ENCODE assay signal across 3 cellular contexts in genomic region chr2:241051578-241052487, GRCh38.
TF ChIP-seq lines count a peak whose summit lies in the region.

No MANE protein-coding gene starts in this region.

TF ChIP-seq in SK-N-SH, 30 proteins besides CTCF, POLR2A, EP300 and RAD21:
- no peak for TF ChIP-seq RXRA (IDR thresholded peaks at IDR 0.05; ENCODE audit: borderline replicate concordance, low read depth)
- TF ChIP-seq FOXM1 (IDR thresholded peaks at IDR 0.05; ENCODE audit: low read depth) = no peak
- TF ChIP-seq EZH2phosphoT487 (IDR thresholded peaks at IDR 0.05; ENCODE audit: borderline replicate concordance, low read depth) = no peak
- no peak for TF ChIP-seq TCF12 (IDR thresholded peaks at IDR 0.05)
- TF ChIP-seq JUND (IDR thresholded peaks at IDR 0.05) = no peak
- TF ChIP-seq, protein P1, sequence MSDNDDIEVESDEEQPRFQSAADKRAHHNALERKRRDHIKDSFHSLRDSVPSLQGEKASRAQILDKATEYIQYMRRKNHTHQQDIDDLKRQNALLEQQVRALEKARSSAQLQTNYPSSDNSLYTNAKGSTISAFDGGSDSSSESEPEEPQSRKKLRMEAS (IDR thresholded peaks at IDR 0.05; ENCODE audit: low read depth) = no peak
- TF ChIP-seq, protein P2, sequence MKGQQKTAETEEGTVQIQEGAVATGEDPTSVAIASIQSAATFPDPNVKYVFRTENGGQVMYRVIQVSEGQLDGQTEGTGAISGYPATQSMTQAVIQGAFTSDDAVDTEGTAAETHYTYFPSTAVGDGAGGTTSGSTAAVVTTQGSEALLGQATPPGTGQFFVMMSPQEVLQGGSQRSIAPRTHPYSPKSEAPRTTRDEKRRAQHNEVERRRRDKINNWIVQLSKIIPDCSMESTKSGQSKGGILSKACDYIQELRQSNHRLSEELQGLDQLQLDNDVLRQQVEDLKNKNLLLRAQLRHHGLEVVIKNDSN (IDR thresholded peaks at IDR 0.05; ENCODE audit: borderline replicate concordance, low read depth) = no peak

TF ChIP-seq in SK-N-SH treated with all-trans-retinoic acid at 6 μM for 48 hours, 23 proteins besides CTCF, POLR2A, EP300 and RAD21:
- TF ChIP-seq RARB (CRISPR knock-in tag; IDR thresholded peaks at IDR 0.05) (no peak), SNAI2 (CRISPR knock-in tag; IDR thresholded peaks at IDR 0.05) (no peak), TCF4 (CRISPR knock-in tag; IDR thresholded peaks at IDR 0.05; ENCODE audit: borderline replicate concordance) (no peak), PPARA (CRISPR knock-in tag; IDR thresholded peaks at IDR 0.05; ENCODE audit: borderline replicate concordance) (no peak), ZNF565 (CRISPR knock-in tag; conservative IDR thresholded peaks at IDR 0.05; ENCODE audit: low read depth) (no peak), ZC3H10 (CRISPR knock-in tag; IDR thresholded peaks at IDR 0.05) (no peak), CSDC2 (CRISPR knock-in tag; IDR thresholded peaks at IDR 0.05) (no peak), TOX (CRISPR knock-in tag; IDR thresholded peaks at IDR 0.05; ENCODE audit: borderline replicate concordance) (no peak), CREB5 (CRISPR knock-in tag; IDR thresholded peaks at IDR 0.05; ENCODE audit: low read depth) (no peak)
- TF ChIP-seq, protein P3, sequence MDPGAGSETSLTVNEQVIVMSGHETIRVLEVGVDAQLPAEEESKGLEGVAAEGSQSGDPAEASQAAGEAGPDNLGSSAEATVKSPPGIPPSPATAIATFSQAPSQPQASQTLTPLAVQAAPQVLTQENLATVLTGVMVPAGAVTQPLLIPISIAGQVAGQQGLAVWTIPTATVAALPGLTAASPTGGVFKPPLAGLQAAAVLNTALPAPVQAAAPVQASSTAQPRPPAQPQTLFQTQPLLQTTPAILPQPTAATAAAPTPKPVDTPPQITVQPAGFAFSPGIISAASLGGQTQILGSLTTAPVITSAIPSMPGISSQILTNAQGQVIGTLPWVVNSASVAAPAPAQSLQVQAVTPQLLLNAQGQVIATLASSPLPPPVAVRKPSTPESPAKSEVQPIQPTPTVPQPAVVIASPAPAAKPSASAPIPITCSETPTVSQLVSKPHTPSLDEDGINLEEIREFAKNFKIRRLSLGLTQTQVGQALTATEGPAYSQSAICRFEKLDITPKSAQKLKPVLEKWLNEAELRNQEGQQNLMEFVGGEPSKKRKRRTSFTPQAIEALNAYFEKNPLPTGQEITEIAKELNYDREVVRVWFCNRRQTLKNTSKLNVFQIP (CRISPR knock-in tag; IDR thresholded peaks at IDR 0.05; ENCODE audit: borderline replicate concordance, low read depth) = no peak

TF ChIP-seq in HepG2, 621 proteins besides CTCF, POLR2A, EP300 and RAD21:
- no peak for TF ChIP-seq SAFB2 (CRISPR knock-in tag; IDR thresholded peaks at IDR 0.05; ENCODE audit: borderline replicate concordance, low read depth)
- TF ChIP-seq MTF2 (CRISPR knock-in tag; IDR thresholded peaks at IDR 0.05; ENCODE audit: borderline replicate concordance) = no peak
- TF ChIP-seq, protein P4, sequence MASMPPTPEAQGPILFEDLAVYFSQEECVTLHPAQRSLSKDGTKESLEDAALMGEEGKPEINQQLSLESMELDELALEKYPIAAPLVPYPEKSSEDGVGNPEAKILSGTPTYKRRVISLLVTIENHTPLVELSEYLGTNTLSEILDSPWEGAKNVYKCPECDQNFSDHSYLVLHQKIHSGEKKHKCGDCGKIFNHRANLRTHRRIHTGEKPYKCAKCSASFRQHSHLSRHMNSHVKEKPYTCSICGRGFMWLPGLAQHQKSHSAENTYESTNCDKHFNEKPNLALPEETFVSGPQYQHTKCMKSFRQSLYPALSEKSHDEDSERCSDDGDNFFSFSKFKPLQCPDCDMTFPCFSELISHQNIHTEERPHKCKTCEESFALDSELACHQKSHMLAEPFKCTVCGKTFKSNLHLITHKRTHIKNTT (CRISPR knock-in tag; IDR thresholded peaks at IDR 0.05) = no peak
- TF ChIP-seq ZBTB8A (CRISPR knock-in tag; IDR thresholded peaks at IDR 0.05; ENCODE audit: borderline replicate concordance, low read depth) = no peak
- no peak for TF ChIP-seq KLF13 (CRISPR knock-in tag; IDR thresholded peaks at IDR 0.05)
- no peak for TF ChIP-seq ZBTB3 (CRISPR knock-in tag; IDR thresholded peaks at IDR 0.05; ENCODE audit: borderline replicate concordance, low read depth)
- no peak for TF ChIP-seq RNF219 (CRISPR knock-in tag; IDR thresholded peaks at IDR 0.05)
- TF ChIP-seq ZBTB14 (CRISPR knock-in tag; IDR thresholded peaks at IDR 0.05) = no peak
- TF ChIP-seq ZNF513 (CRISPR knock-in tag; conservative IDR thresholded peaks at IDR 0.05) = no peak
- no peak for TF ChIP-seq RORA (CRISPR knock-in tag; IDR thresholded peaks at IDR 0.05)
- no peak for TF ChIP-seq TMF1 (CRISPR knock-in tag; IDR thresholded peaks at IDR 0.05; ENCODE audit: low read depth)
- no peak for TF ChIP-seq ZNF501 (CRISPR knock-in tag; IDR thresholded peaks at IDR 0.05)
- TF ChIP-seq, protein P5, sequence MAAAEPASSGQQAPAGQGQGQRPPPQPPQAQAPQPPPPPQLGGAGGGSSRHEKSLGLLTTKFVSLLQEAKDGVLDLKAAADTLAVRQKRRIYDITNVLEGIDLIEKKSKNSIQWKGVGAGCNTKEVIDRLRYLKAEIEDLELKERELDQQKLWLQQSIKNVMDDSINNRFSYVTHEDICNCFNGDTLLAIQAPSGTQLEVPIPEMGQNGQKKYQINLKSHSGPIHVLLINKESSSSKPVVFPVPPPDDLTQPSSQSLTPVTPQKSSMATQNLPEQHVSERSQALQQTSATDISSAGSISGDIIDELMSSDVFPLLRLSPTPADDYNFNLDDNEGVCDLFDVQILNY (CRISPR knock-in tag; conservative IDR thresholded peaks at IDR 0.05) = no peak
- TF ChIP-seq ZNF773 (CRISPR knock-in tag; IDR thresholded peaks at IDR 0.05; ENCODE audit: borderline replicate concordance) = no peak
